In the genomic region with DNA sequence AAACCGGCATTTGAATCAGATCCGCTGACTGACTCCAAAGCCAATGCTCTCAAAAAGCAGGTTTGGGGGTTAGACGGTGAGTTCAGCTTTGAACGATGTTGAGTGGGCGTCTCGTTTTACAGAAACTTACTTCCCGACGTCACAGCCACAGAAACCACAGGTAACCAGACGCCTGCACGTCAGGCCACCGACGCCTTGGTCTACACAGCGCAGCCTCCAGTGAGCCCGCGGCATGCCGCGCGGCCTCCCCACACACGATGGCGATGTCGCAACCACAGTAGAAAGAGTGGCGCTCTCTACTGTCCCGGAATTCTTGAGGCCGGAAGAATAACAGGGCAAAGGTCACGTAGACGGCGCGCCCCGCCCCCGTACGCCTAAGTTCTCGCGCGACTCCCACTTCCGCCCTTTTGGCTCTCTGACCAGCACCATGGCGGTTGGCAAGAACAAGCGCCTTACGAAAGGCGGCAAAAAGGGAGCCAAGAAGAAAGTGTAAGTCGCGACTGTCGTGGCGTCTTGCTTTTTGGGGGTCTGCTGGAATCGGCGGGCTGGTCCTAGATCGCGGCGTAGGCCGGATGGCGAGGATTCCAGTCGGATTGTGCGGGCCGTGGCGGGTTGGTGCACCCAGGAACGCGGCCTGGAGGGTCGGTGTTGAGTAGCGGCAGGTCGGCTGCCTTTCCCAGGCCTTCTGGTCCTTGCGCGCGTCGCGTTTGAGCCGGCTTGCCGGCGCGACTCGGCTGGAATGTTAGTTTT, we compare ENCODE assay signal across 8 cellular contexts. TPM values are rescaled to one million over a fixed set of nuclear protein-coding genes. Genes with fewer than 3 reads are reported as not detected.
A peak's percentile ranks its signal among the peaks of the same experiment; 100 is the strongest.
DNase-seq lines count a peak whose midpoint lies in the region; ATAC-seq, FAIRE-seq and TF ChIP-seq lines count a peak whose summit lies in the region.

Gene RPS3A (plus strand): TSS at position 403 of the 750 bp plus-strand sequence. CDS start 25 bp downstream, at position 428.

- H3K4me1 ChIP-seq in BLaER1, result peaks cover 37% of the 10 kb centered on the region

- H3K27ac Mint-ChIP-seq in activated CD4-positive, alpha-beta T cell treated with anti-CD3 and anti-CD28 coated beads, Interleukin-2, amount 10 ng/mL, durations not matched to agents 24 days and 14 days, result peak within 1 kb of the TSS; percentile 98

- ATAC-seq in HG03460 (IDR thresholded peaks at IDR 0.05; ENCODE audit: unreplicated experiment) (peak; percentile 94), left lobe of liver (peak; percentile 96)

- H3K27ac ChIP-seq in BLaER1 (peak within 1 kb of the TSS; percentile 96), coronary artery (peak within 1 kb of the TSS; percentile 91 to 95)

- peaks cover 48% of the 10 kb centered on the region for H3K4me1 Mint-ChIP-seq in activated CD4-positive, alpha-beta T cell treated with anti-CD3 and anti-CD28 coated beads, Interleukin-2, amount 10 ng/mL, durations not matched to agents 24 days and 14 days

- peak within 1 kb of the TSS; percentile 99 for H3K9ac ChIP-seq in BLaER1

- H4K20me1 ChIP-seq in BLaER1, result peaks cover 48% of the 10 kb centered on the region

- peak within 1 kb of the TSS; percentile 93 for H3K4me3 ChIP-seq in BLaER1
- peak within 1 kb of the TSS; percentile 97 for H3K4me3 ChIP-seq in coronary artery

- no peaks in the 10 kb centered on the region for H3K27me3 ChIP-seq in BLaER1

- intact Hi-C loops in activated CD4-positive, alpha-beta T cell treated with anti-CD3 and anti-CD28 coated beads, Interleukin-2, amount 10 ng/mL, durations not matched to agents 24 days and 14 days (cut with micrococcal nuclease), result loop anchor here (1.0 to 5.0 kb wide), 6 partner anchors 69 to 1437 kb away; partner anchors contain the start of genes FBXW7, GATB and LRBA

- no peak for TF ChIP-seq CTCF in coronary artery (IDR thresholded peaks at IDR 0.05)

- H3K27me3 Mint-ChIP-seq in activated CD4-positive, alpha-beta T cell treated with anti-CD3 and anti-CD28 coated beads, Interleukin-2, amount 10 ng/mL, durations not matched to agents 24 days and 14 days, result peaks cover 4% of the 10 kb centered on the region

- DNase-seq in GM19239 (ENCODE audit: insufficient read length, low spot score), result peak; percentile 74
- peak; percentile 90 to 97 for DNase-seq in NCI-H526 (lab: John Stamatoyannopoulos, UW)
- peak; percentile 100 for DNase-seq in activated CD4-positive, alpha-beta T cell treated with anti-CD3 and anti-CD28 coated beads, Interleukin-2, amount 10 ng/mL, durations not matched to agents 24 days and 14 days
- DNase-seq in coronary artery (ENCODE audit: low spot score), result peak; percentile 98
- peak; percentile 98 for DNase-seq in left lobe of liver (ENCODE audit: low spot score)
- DNase-seq in stimulated activated CD4-positive, alpha-beta T cell treated with anti-CD3 and anti-CD28 coated beads, Interleukin-2, amount 100 ng/mL, for 48 hours, result peak; percentile 98

- H3K36me3 Mint-ChIP-seq in activated CD4-positive, alpha-beta T cell treated with anti-CD3 and anti-CD28 coated beads, Interleukin-2, amount 10 ng/mL, durations not matched to agents 24 days and 14 days (ENCODE audit: low read depth), result peaks cover 47% of the 10 kb centered on the region

- peak within 1 kb of the TSS; percentile 85 for H3K4me2 ChIP-seq in BLaER1

- H3K36me3 ChIP-seq in BLaER1, result peaks cover 41% of the 10 kb centered on the region

- peak; percentile 98 for FAIRE-seq in GM19239 (lab: Jason Lieb, UNC)

- no peaks in the 10 kb centered on the region for H3K9me3 ChIP-seq in BLaER1

- H3K9me3 Mint-ChIP-seq in activated CD4-positive, alpha-beta T cell treated with anti-CD3 and anti-CD28 coated beads, Interleukin-2, amount 10 ng/mL, durations not matched to agents 24 days and 14 days, result peaks cover 4% of the 10 kb centered on the region

- H3K4me3 Mint-ChIP-seq in activated CD4-positive, alpha-beta T cell treated with anti-CD3 and anti-CD28 coated beads, Interleukin-2, amount 10 ng/mL, durations not matched to agents 24 days and 14 days, result peak within 1 kb of the TSS; percentile 98

RNA-seq across cellular contexts. Expression of gene RPS3A, which starts in this region (rescaled TPM):
- 1,850 and 1,855 TPM in 2 replicates for total RNA-seq in activated CD4-positive, alpha-beta T cell treated with anti-CD3 and anti-CD28 coated beads, Interleukin-2, amount 10 ng/mL, durations not matched to agents 24 days and 14 days
- total RNA-seq in left lobe of liver, result 414 TPM

Comparison
In these comparisons a context has a peak if more than half of its experiments do, and no peak if none do; other contexts are left out.
1. Peak in every context shown above with its lines: DNase-seq, ATAC-seq, H3K4me3 ChIP-seq and H3K27ac ChIP-seq.